ENCODE assay signal across 21 cellular contexts in the genomic region with DNA sequence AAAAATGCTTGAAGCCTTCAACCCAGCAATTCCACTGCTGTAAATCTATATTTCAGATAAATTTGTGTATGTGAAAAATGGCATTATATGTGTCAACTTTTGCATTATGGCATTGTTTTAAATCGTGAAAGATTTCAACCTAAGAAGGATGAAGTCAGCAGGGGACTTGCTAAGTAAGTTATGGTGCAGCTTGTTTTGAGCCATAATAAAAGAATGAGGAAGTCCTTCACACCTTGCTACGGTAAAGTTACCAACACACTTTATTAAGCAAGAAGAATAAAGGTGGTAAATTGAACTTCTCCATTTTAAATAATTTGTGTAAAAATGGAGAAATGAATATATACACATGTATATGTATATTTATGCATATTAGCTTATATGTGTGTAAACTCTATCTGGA.
"Had no signal": no experiment of that assay in that cellular context is flagged by ENCODE, and none has a peak within 500 bp of the region (broad histone marks: within the 10 kb centered on the region; RNA-seq: fewer than 3 reads in every experiment).

No MANE protein-coding gene starts in this region.

- H3K27ac ChIP-seq: SJSA1 had no signal

- ATAC-seq: activated CD8-positive, alpha-beta T cell treated with anti-CD3 and anti-CD28 coated beads, Interleukin-2, amount 10 ng/mL, durations not matched to agents 7 days and 5 days had no signal

- H3K4me3 ChIP-seq: MG63, SJSA1 had no signal

- H3K9me3 ChIP-seq: MG63, SJSA1 had no signal

- DNase-seq: activated CD4-positive, alpha-beta T cell treated with anti-CD3 and anti-CD28 coated beads for 48 hours; activated CD4-positive, alpha-beta T cell treated with anti-CD3 and anti-CD28 coated beads, Interleukin-2, amount 50 U/mL, for 4 hours; activated CD4-positive, CD25-positive, alpha-beta regulatory T cell treated with anti-CD3 and anti-CD28 coated beads, Interleukin-2, amount 50 U/mL, for 72 hours; activated CD8-positive, alpha-beta memory T cell treated with anti-CD3 and anti-CD28 coated beads, Interleukin-2, amount 50 U/mL, for 48 hours; activated CD8-positive, alpha-beta T cell treated with anti-CD3 and anti-CD28 coated beads, Interleukin-2, amount 10 ng/mL, durations not matched to agents 7 days and 5 days; activated naive CD4-positive, alpha-beta T cell treated with anti-CD3 and anti-CD28 coated beads, Interleukin-2, amount 50 U/mL, for 16 hours; activated T-cell treated with anti-CD3 and anti-CD28 coated beads, Interleukin-2, amount 50 U/mL, for 1 hour; aorta; KG1; MG63; MV-4-11; NCI-H1092 treated with DMSO at 0.1 percent for 48 hours; NCI-H1436; NCI-H1694 treated with DMSO at 0.1 percent for 48 hours; NCI-H2029 treated with DMSO at 0.1 percent for 48 hours; NCI-H345; NCI-H510A; NCI-H526 treated with DMSO at 0.1 percent for 48 hours; NCI-H82; Right ventricle myocardium superior had no signal

- H3K36me3 ChIP-seq: MG63, SJSA1 had no signal

- H3K4me1 ChIP-seq: SJSA1 had no signal

- H3K27me3 ChIP-seq: MG63, SJSA1 had no signal
